21 cellular contexts compared by ENCODE assay signal in the genomic region with DNA sequence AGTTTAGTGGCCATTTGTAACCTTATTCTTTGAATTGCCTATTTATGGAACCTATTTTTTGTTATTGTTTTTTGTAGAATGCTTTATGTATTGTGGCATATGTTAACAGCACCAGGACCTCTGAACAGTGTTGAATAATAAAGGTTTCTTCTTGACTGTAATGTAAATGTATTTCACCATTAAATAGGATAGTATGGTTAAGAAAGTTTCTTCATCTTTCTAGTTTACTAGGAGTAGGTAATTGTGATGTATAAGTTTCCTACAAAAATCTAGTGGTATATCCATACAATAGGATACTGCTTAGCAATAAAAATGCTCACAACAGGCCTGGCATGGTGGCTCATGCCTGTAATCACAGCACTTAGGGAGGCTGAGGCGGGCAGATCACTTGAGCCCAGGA. TPM values are rescaled to one million over a fixed set of nuclear protein-coding genes. Genes with fewer than 3 reads are reported as not detected.
DNase-seq lines count a peak whose midpoint lies in the region; ATAC-seq and TF ChIP-seq lines count a peak whose summit lies in the region.
"Had no signal": no experiment of that assay in that cellular context is flagged by ENCODE, and none has a peak within 500 bp of the region (broad histone marks: within the 10 kb centered on the region; RNA-seq: fewer than 3 reads in every experiment).

No MANE protein-coding gene starts in this region.

- CTCF ChIA-PET in activated CD8-positive, alpha-beta T cell treated with anti-CD3 and anti-CD28 coated beads for 36 hours (lab: Charles Lee): interaction anchor here (1.0 kb wide), 1 partner anchor 72 kb away, joined by 3 read pairs; no protein-coding TSS in a partner anchor
- CTCF ChIA-PET in activated CD8-positive, alpha-beta T cell treated with anti-CD3 and anti-CD28 coated beads, Interleukin-2, amount 10 ng/mL, durations not matched to agents 7 days and 5 days (lab: Charles Lee): no interaction called here

- peak overlapping the region; percentile 43 for H3K27ac ChIP-seq in cingulate gyrus (ENCODE audit: low read depth, low read length)
- peak overlapping the region; percentile 14 to 21 for H3K27ac ChIP-seq in testis
- no peak overlapping the region for H3K27ac ChIP-seq in WERI-Rb-1
- H3K27ac ChIP-seq: 22Rv1, BLaER1 had no signal

- peaks cover 29% of the 10 kb centered on the region for H3K4me1 ChIP-seq in testis

- TF ChIP-seq CTCF in activated CD8-positive, alpha-beta T cell treated with anti-CD3 and anti-CD28 coated beads for 36 hours (IDR thresholded peaks at IDR 0.05): no peak
- TF ChIP-seq CTCF in nephron progenitor cell (IDR thresholded peaks at IDR 0.05) (no peak), testis (IDR thresholded peaks at IDR 0.05) (no peak), WERI-Rb-1 (IDR thresholded peaks at IDR 0.05; ENCODE audit: low read depth, low read length) (no peak)

- ATAC-seq in activated CD8-positive, alpha-beta T cell treated with anti-CD3 and anti-CD28 coated beads for 36 hours: no peak
- no peak for ATAC-seq in activated CD8-positive, alpha-beta T cell treated with anti-CD3 and anti-CD28 coated beads, Interleukin-2, amount 10 ng/mL, durations not matched to agents 7 days and 5 days
- ATAC-seq: CD8-positive, alpha-beta T cell; GM23338 had no signal

- POLR2A ChIA-PET in activated CD8-positive, alpha-beta T cell treated with anti-CD3 and anti-CD28 coated beads for 36 hours (lab: Charles Lee): no interaction called here
- POLR2A ChIA-PET in activated CD8-positive, alpha-beta T cell treated with anti-CD3 and anti-CD28 coated beads, Interleukin-2, amount 10 ng/mL, durations not matched to agents 7 days and 5 days (lab: Charles Lee): no interaction called here

- DNase-seq in activated CD8-positive, alpha-beta T cell treated with anti-CD3 and anti-CD28 coated beads for 36 hours: no peak
- no peak for DNase-seq in activated CD8-positive, alpha-beta T cell treated with anti-CD3 and anti-CD28 coated beads, Interleukin-2, amount 10 ng/mL, durations not matched to agents 7 days and 5 days
- no peak for DNase-seq in nephron progenitor cell
- DNase-seq in testis: no peak
- no peak for DNase-seq in NCI-H526 treated with DMSO at 0.1 percent for 48 hours (lab: John Stamatoyannopoulos, UW)
- DNase-seq in WERI-Rb-1: no peak
- no peak for DNase-seq in NCI-H2171 treated with DMSO at 0.1 percent for 48 hours (lab: John Stamatoyannopoulos, UW)
- DNase-seq: ACHN; CD8-positive, alpha-beta T cell; DND-41; HCEC 1CT; KG1; NCI-H1105; NCI-H2029 treated with DMSO at 0.1 percent for 48 hours; NCI-H2171; NCI-H524 treated with DMSO at 0.1 percent for 48 hours; OCI-M1 had no signal

- peak overlapping the region; percentile 13 for H3K27ac Mint-ChIP-seq in activated CD8-positive, alpha-beta T cell treated with anti-CD3 and anti-CD28 coated beads for 36 hours
- no peak overlapping the region for H3K27ac Mint-ChIP-seq in activated CD8-positive, alpha-beta T cell treated with anti-CD3 and anti-CD28 coated beads, Interleukin-2, amount 10 ng/mL, durations not matched to agents 7 days and 5 days
- peak overlapping the region; percentile 73 for H3K27ac Mint-ChIP-seq in nephron progenitor cell
- H3K27ac Mint-ChIP-seq: GM23338 had no signal

- H3K4me1 Mint-ChIP-seq in activated CD8-positive, alpha-beta T cell treated with anti-CD3 and anti-CD28 coated beads for 36 hours (ENCODE audit: low read depth): peaks cover 37% of the 10 kb centered on the region
- peaks cover 12% of the 10 kb centered on the region for H3K4me1 Mint-ChIP-seq in activated CD8-positive, alpha-beta T cell treated with anti-CD3 and anti-CD28 coated beads, Interleukin-2, amount 10 ng/mL, durations not matched to agents 7 days and 5 days (ENCODE audit: low read depth)
- peaks cover 3% of the 10 kb centered on the region for H3K4me1 Mint-ChIP-seq in nephron progenitor cell

- no peaks in the 10 kb centered on the region for H3K27me3 Mint-ChIP-seq in activated CD8-positive, alpha-beta T cell treated with anti-CD3 and anti-CD28 coated beads for 36 hours
- no peaks in the 10 kb centered on the region for H3K27me3 Mint-ChIP-seq in activated CD8-positive, alpha-beta T cell treated with anti-CD3 and anti-CD28 coated beads, Interleukin-2, amount 10 ng/mL, durations not matched to agents 7 days and 5 days (ENCODE audit: low read depth)
- no peaks in the 10 kb centered on the region for H3K27me3 Mint-ChIP-seq in nephron progenitor cell (ENCODE audit: low read depth, poor library complexity)

- H3K4me3 ChIP-seq in testis (no peak overlapping the region), WERI-Rb-1 (ENCODE audit: low read depth, low read length) (no peak overlapping the region)
- H3K4me3 ChIP-seq: BLaER1, GM23338 had no signal

- peaks cover 5% of the 10 kb centered on the region for H3K36me3 Mint-ChIP-seq in activated CD8-positive, alpha-beta T cell treated with anti-CD3 and anti-CD28 coated beads for 36 hours (ENCODE audit: low read depth)
- H3K36me3 Mint-ChIP-seq in activated CD8-positive, alpha-beta T cell treated with anti-CD3 and anti-CD28 coated beads, Interleukin-2, amount 10 ng/mL, durations not matched to agents 7 days and 5 days (ENCODE audit: low read depth): peaks cover 15% of the 10 kb centered on the region
- peaks cover 52% of the 10 kb centered on the region for H3K36me3 Mint-ChIP-seq in nephron progenitor cell (ENCODE audit: low read depth)

- intact Hi-C loops in activated CD8-positive, alpha-beta T cell treated with anti-CD3 and anti-CD28 coated beads for 36 hours (cut with micrococcal nuclease): no loop called here
- intact Hi-C loops in testis (cut with DNase I; ENCODE audit: low total_unique reads): no loop called here

- H3K36me3 ChIP-seq in testis (ENCODE audit: low read depth, missing control alignments) (no peaks in the 10 kb centered on the region), WERI-Rb-1 (peaks cover 5% of the 10 kb centered on the region)

- H3K27me3 ChIP-seq in testis (no peaks in the 10 kb centered on the region), WERI-Rb-1 (ENCODE audit: insufficient read depth, low read depth, severe bottlenecking) (no peaks in the 10 kb centered on the region)
- H3K27me3 ChIP-seq: BLaER1 had no signal

- no peak overlapping the region for H3K4me3 Mint-ChIP-seq in activated CD8-positive, alpha-beta T cell treated with anti-CD3 and anti-CD28 coated beads for 36 hours
- no peak overlapping the region for H3K4me3 Mint-ChIP-seq in activated CD8-positive, alpha-beta T cell treated with anti-CD3 and anti-CD28 coated beads, Interleukin-2, amount 10 ng/mL, durations not matched to agents 7 days and 5 days
- no peak overlapping the region for H3K4me3 Mint-ChIP-seq in nephron progenitor cell
- H3K4me3 Mint-ChIP-seq: CD8-positive, alpha-beta T cell; GM23338 had no signal

- 75 to 100% methylated on average over 1 of the region's 1 CpG for WGBS in testis, 2 donors

- no peaks in the 10 kb centered on the region for H3K9me3 ChIP-seq in testis
- no peaks in the 10 kb centered on the region for H3K9me3 ChIP-seq in WERI-Rb-1 (ENCODE audit: severe bottlenecking)
- H3K9me3 ChIP-seq: BLaER1 had no signal

- no peaks in the 10 kb centered on the region for H3K9me3 Mint-ChIP-seq in activated CD8-positive, alpha-beta T cell treated with anti-CD3 and anti-CD28 coated beads for 36 hours
- no peaks in the 10 kb centered on the region for H3K9me3 Mint-ChIP-seq in activated CD8-positive, alpha-beta T cell treated with anti-CD3 and anti-CD28 coated beads, Interleukin-2, amount 10 ng/mL, durations not matched to agents 7 days and 5 days (ENCODE audit: insufficient read depth)
- H3K9me3 Mint-ChIP-seq in nephron progenitor cell: no peaks in the 10 kb centered on the region
- H3K9me3 Mint-ChIP-seq: CD8-positive, alpha-beta T cell; GM23338 had no signal

- no peak for TF ChIP-seq POLR2A in testis (IDR thresholded peaks at IDR 0.05)

RNA-seq across cellular contexts. Expression of a gene that starts 52.3 kb away (rescaled TPM):
- total RNA-seq in activated CD8-positive, alpha-beta T cell treated with anti-CD3 and anti-CD28 coated beads for 36 hours: 10 to 100 TPM; 33.5 to 34.6 TPM
- 10 to 100 TPM; 51.7 to 53.0 TPM for total RNA-seq in activated CD8-positive, alpha-beta T cell treated with anti-CD3 and anti-CD28 coated beads, Interleukin-2, amount 10 ng/mL, durations not matched to agents 7 days and 5 days
- total RNA-seq in testis: 100 to 1,000 TPM; 101 to 107 TPM
- polyA plus RNA-seq in testis (ENCODE audit: insufficient read depth, low read depth, low replicate concordance): 28.4 TPM
